In the genomic region with DNA sequence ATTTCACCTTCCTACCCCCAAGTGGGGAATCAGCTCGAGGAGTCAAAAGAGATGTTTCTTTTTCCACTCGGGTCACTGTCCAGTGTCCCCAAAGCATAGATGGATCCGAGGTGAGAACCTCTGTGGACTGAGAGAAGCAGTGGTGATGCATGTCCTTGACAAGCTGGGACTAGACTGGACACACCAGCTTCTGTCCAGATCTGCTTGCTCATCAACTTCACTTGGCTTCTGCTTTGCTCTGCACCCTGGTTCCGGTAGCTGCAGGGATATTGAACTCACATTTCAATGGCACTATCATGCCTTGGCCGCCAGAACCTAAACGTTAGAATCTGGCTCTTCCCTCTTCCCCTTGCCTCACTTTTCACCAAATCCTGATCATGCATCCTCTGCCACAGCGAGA, we compare ENCODE assay signal across 12 cellular contexts. TPM values are rescaled to one million over a fixed set of nuclear protein-coding genes. Genes with fewer than 3 reads are reported as not detected.
"Had no signal": no experiment of that assay in that cellular context is flagged by ENCODE, and none has a peak within 500 bp of the region (broad histone marks: within the 10 kb centered on the region; RNA-seq: fewer than 3 reads in every experiment).

No MANE protein-coding gene starts in this region.

- FAIRE-seq: small intestine had no signal

- ATAC-seq: naive thymus-derived CD4-positive, alpha-beta T cell had no signal

- H3K9me3 ChIP-seq: colonic mucosa, uterus had no signal

- H3K36me3 Mint-ChIP-seq: naive thymus-derived CD4-positive, alpha-beta T cell; type B pancreatic cell had no signal

- H3K4me3 Mint-ChIP-seq: naive thymus-derived CD4-positive, alpha-beta T cell; nephron progenitor cell; type B pancreatic cell had no signal

- H3K4me1 ChIP-seq: colonic mucosa, uterus had no signal

- H3K27ac ChIP-seq: colonic mucosa, uterus had no signal

- H3K4me1 Mint-ChIP-seq: naive thymus-derived CD4-positive, alpha-beta T cell; nephron progenitor cell had no signal

- DNase-seq: colonic mucosa; effector CD8-positive, alpha-beta T cell; foreskin melanocyte; glutamatergic neuron; naive thymus-derived CD4-positive, alpha-beta T cell; nephron progenitor cell; posterior cingulate gyrus; small intestine; stimulated activated CD4-positive, alpha-beta T cell treated with anti-CD3 and anti-CD28 coated beads, Interleukin-2, amount 100 ng/mL, for 48 hours; stimulated activated naive CD4-positive, alpha-beta T cell treated with Interleukin-2 at 50 U/mL for 16 hours; uterus had no signal

- H3K36me3 ChIP-seq: colonic mucosa, uterus had no signal

- H3K4me3 ChIP-seq: colonic mucosa, uterus had no signal

- H3K27me3 ChIP-seq: colonic mucosa, uterus had no signal

RNA-seq across cellular contexts. Expression of gene CXCL12, which starts 50.3 kb away (rescaled TPM):
- total RNA-seq: naive thymus-derived CD4-positive, alpha-beta T cell had no signal
- polyA plus RNA-seq: naive thymus-derived CD4-positive, alpha-beta T cell had no signal
